ENCODE assay signal across 24 cellular contexts in the genomic region with DNA sequence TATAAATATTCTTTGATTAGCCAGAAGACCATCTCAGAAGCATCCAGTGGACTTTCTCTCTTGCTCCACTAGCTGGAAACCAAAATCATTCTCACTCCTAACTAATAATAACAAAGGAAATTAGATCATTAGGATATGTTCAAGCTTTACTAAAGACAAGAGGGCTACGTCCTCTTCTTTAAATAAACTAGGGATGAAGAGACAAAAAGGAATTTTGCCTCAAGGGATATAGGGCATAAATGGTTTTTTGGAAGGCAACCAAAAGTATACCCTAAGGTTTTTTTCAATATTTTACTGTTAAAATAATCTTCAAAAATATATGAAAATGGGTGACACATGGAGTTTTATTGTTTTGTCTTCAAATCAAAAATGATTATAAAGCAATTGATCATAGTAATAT.
"Had no signal": no experiment of that assay in that cellular context is flagged by ENCODE, and none has a peak within 500 bp of the region (broad histone marks: within the 10 kb centered on the region; RNA-seq: fewer than 3 reads in every experiment).

No MANE protein-coding gene starts in this region.

- H3K36me3 ChIP-seq: neural progenitor cell, pancreas, prostate gland, right lobe of liver, sigmoid colon, suprapubic skin, tibial artery, transverse colon, upper lobe of right lung, uterus had no signal

- H3K27ac ChIP-seq: neural progenitor cell, pancreas, prostate gland, right lobe of liver, sigmoid colon, suprapubic skin, testis, tibial artery, transverse colon, upper lobe of right lung, uterus had no signal

- H3K4me3 ChIP-seq: neural progenitor cell, pancreas, prostate gland, right lobe of liver, sigmoid colon, suprapubic skin, testis, tibial artery, transverse colon, upper lobe of right lung, uterus had no signal

- H3K9me3 ChIP-seq: pancreas, prostate gland, right lobe of liver, sigmoid colon, suprapubic skin, testis, tibial artery, transverse colon, upper lobe of right lung, uterus had no signal

- H3K9ac ChIP-seq: neural progenitor cell had no signal

- DNase-seq: naive thymus-derived CD4-positive, alpha-beta T cell; natural killer cell; pancreas; right cardiac atrium; right lobe of liver; sigmoid colon; small intestine; stimulated activated CD4-positive, alpha-beta T cell treated with anti-CD3 and anti-CD28 coated beads, Interleukin-15, amount 100 ng/mL, for 24 hours; stimulated activated CD4-positive, alpha-beta T cell treated with anti-CD3 and anti-CD28 coated beads, Interleukin-4, amount 100 ng/mL, for 1 hour; stimulated activated CD4-positive, alpha-beta T cell treated with anti-CD3 and anti-CD28 coated beads, Interleukin-4, amount 100 ng/mL, for 4 hours; stimulated activated CD8-positive, alpha-beta memory T cell treated with anti-CD3 and anti-CD28 coated beads, Interleukin-4, amount 100 ng/mL, for 48 hours; stimulated activated naive CD4-positive, alpha-beta T cell; stimulated activated naive CD8-positive, alpha-beta T cell treated with anti-CD3 and anti-CD28 coated beads, Interleukin-15, amount 100 ng/mL, for 72 hours; stimulated activated naive CD8-positive, alpha-beta T cell treated with anti-CD3 and anti-CD28 coated beads, Interleukin-15, Interleukin-2, amounts not matched to agents 100 U/mL and 50 U/mL, for 24 hours; substantia nigra; testis; tibial artery; transverse colon; upper lobe of right lung; uterus had no signal

- ATAC-seq: naive thymus-derived CD4-positive, alpha-beta T cell; natural killer cell; pancreas; right cardiac atrium; right lobe of liver; stimulated activated memory B cell treated with anti-CD40 and anti-IgM and Interleukin-4, amounts not matched to agents 10 μg/mL and 1 μg/mL and 100 μg/mL, for 72 hours; stimulated activated naive CD8-positive, alpha-beta T cell treated with anti-CD3 and anti-CD28 coated beads, Interleukin-15, amount 100 ng/mL, for 72 hours; stimulated activated naive CD8-positive, alpha-beta T cell treated with anti-CD3 and anti-CD28 coated beads, Interleukin-15, Interleukin-2, amounts not matched to agents 100 U/mL and 50 U/mL, for 24 hours; upper lobe of right lung had no signal
